14 cellular contexts compared by ENCODE assay signal in the genomic region with DNA sequence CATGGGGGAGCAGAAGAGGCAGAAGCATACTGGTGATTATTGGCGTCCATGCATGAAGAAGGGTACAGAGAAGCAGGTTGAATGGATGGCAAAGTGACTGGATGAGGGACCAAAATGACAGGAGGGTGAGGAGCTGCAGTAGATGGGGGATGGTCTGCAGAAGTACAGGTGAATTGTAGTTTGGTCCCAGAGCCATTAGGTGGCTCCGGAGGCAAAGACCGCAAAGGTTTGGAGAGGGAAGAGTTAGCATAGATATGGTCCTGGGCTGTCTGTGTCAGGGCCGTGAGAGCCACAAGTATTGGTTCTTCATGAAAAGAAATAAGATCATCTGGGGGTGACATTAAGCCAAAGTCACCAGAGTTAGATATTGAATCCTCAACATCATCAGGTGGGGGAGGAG. TPM values are rescaled to one million over a fixed set of nuclear protein-coding genes. Genes with fewer than 3 reads are reported as not detected.
"Had no signal": no experiment of that assay in that cellular context is flagged by ENCODE, and none has a peak within 500 bp of the region (broad histone marks: within the 10 kb centered on the region; RNA-seq: fewer than 3 reads in every experiment).

No MANE protein-coding gene starts in this region.

- H3K36me3 ChIP-seq: ascending aorta, left ventricle myocardium inferior, sigmoid colon, suprapubic skin, upper lobe of left lung had no signal

- H3K27ac ChIP-seq: ascending aorta, foreskin keratinocyte, left ventricle myocardium inferior, sigmoid colon, suprapubic skin, upper lobe of left lung had no signal

- H3K27me3 ChIP-seq: ascending aorta, foreskin keratinocyte, sigmoid colon, suprapubic skin, upper lobe of left lung had no signal

- H3K4me3 ChIP-seq: ascending aorta, left ventricle myocardium inferior, sigmoid colon, suprapubic skin, upper lobe of left lung had no signal

- DNase-seq: activated CD4-positive, alpha-beta memory T cell treated with anti-CD3 and anti-CD28 coated beads, Interleukin-2, amount 10 ng/mL, durations not matched to agents 7 days and 5 days; activated CD4-positive, alpha-beta T cell treated with anti-CD3 and anti-CD28 coated beads for 36 hours; activated naive CD4-positive, alpha-beta T cell; activated T-cell treated with anti-CD3 and anti-CD28 coated beads, Interleukin-2, amount 50 U/mL, for 48 hours; foreskin keratinocyte; left ventricle myocardium inferior; mesenchymal stem cell; nephron progenitor cell; sigmoid colon; stimulated activated CD4-positive, alpha-beta T cell treated with anti-CD3 and anti-CD28 coated beads, Interleukin-2, amount 100 ng/mL, for 24 hours; stimulated activated naive B cell treated with anti-CD40 and anti-IgM and Interleukin-4, amounts not matched to agents 10 μg/mL and 1 μg/mL and 100 μg/mL, for 72 hours; upper lobe of left lung had no signal

- ATAC-seq: activated CD4-positive, alpha-beta T cell treated with anti-CD3 and anti-CD28 coated beads for 36 hours; foreskin keratinocyte; stimulated activated naive B cell treated with anti-CD40 and anti-IgM and Interleukin-4, amounts not matched to agents 10 μg/mL and 1 μg/mL and 100 μg/mL, for 72 hours had no signal

- H3K4me1 ChIP-seq: ascending aorta, foreskin keratinocyte, left ventricle myocardium inferior, sigmoid colon, suprapubic skin, upper lobe of left lung had no signal

RNA-seq across cellular contexts. Expression of a gene that starts 59.0 kb away (rescaled TPM):
- total RNA-seq: ascending aorta had no signal
